In genomic region chr19:32675720-32676185, GRCh38 we compare ENCODE assay signal across 8 cellular contexts. TPM values are rescaled to one million over a fixed set of nuclear protein-coding genes. Genes with fewer than 3 reads are reported as not detected.
A peak's percentile ranks its signal among the peaks of the same experiment; 100 is the strongest.
DNase-seq lines count a peak whose midpoint lies in the region; ATAC-seq and TF ChIP-seq lines count a peak whose summit lies in the region.

Gene RGS9BP (plus strand): TSS chr19:32675848. CDS start chr19:32676264, 416 bp downstream.

- ATAC-seq in HG03103 (IDR thresholded peaks at IDR 0.05; ENCODE audit: low read depth, unreplicated experiment), result peak; percentile 32
- peak; percentile 60 for ATAC-seq in stimulated activated memory B cell treated with anti-CD40 and anti-IgM and Interleukin-4, amounts not matched to agents 10 μg/mL and 1 μg/mL and 100 μg/mL, for 72 hours
- ATAC-seq in HG03095 (IDR thresholded peaks at IDR 0.05; ENCODE audit: unreplicated experiment), result no peak

- no peaks in the 10 kb centered on the region for H3K9me3 ChIP-seq in NT2/D1 (ENCODE audit: insufficient read depth, low read length)

- H3K4me1 ChIP-seq in NT2/D1 (ENCODE audit: insufficient read depth, insufficient read length), result peaks cover 5% of the 10 kb centered on the region

- DNase-seq in EL (peak; percentile 82), NT2/D1 (ENCODE audit: low read depth, low spot score) (no peak), erythroblast (lab: John Stamatoyannopoulos, UW) (peak; percentile 73 to 84), mucosa of gallbladder (ENCODE audit: low spot score) (peak; percentile 60)
- DNase-seq in activated T-cell treated with anti-CD3 and anti-CD28 coated beads, Interleukin-2, amount 50 U/mL, for 1 hour, result peak; percentile 68

- H3K4me3 ChIP-seq in NT2/D1 (ENCODE audit: insufficient read length, low read depth), result peak within 1 kb of the TSS; percentile 68

- peaks cover 26% of the 10 kb centered on the region for H3K4me1 Mint-ChIP-seq in stimulated activated memory B cell treated with anti-CD40 and anti-IgM and Interleukin-4, amounts not matched to agents 10 μg/mL and 1 μg/mL and 100 μg/mL, for 72 hours

- peak within 1 kb of the TSS; percentile 75 for H3K9ac ChIP-seq in NT2/D1 (ENCODE audit: insufficient read length, low read depth)

- TF ChIP-seq POLR2A in erythroblast (IDR thresholded peaks at IDR 0.05; ENCODE audit: low read length), result no peak

- H3K36me3 Mint-ChIP-seq in stimulated activated memory B cell treated with anti-CD40 and anti-IgM and Interleukin-4, amounts not matched to agents 10 μg/mL and 1 μg/mL and 100 μg/mL, for 72 hours, result no peaks in the 10 kb centered on the region

- H3K27me3 Mint-ChIP-seq in stimulated activated memory B cell treated with anti-CD40 and anti-IgM and Interleukin-4, amounts not matched to agents 10 μg/mL and 1 μg/mL and 100 μg/mL, for 72 hours, result peaks cover 10% of the 10 kb centered on the region

- no peaks in the 10 kb centered on the region for H3K9me3 Mint-ChIP-seq in stimulated activated memory B cell treated with anti-CD40 and anti-IgM and Interleukin-4, amounts not matched to agents 10 μg/mL and 1 μg/mL and 100 μg/mL, for 72 hours

- H3K36me3 ChIP-seq in NT2/D1 (ENCODE audit: insufficient read depth, insufficient read length, low read length), result peaks cover 8% of the 10 kb centered on the region

- peaks cover 35% of the 10 kb centered on the region for H3K27me3 ChIP-seq in NT2/D1 (ENCODE audit: insufficient read depth, insufficient read length)

- H3K27ac Mint-ChIP-seq in stimulated activated memory B cell treated with anti-CD40 and anti-IgM and Interleukin-4, amounts not matched to agents 10 μg/mL and 1 μg/mL and 100 μg/mL, for 72 hours, result peak within 1 kb of the TSS; percentile 11

- peak within 1 kb of the TSS; percentile 89 for H3K4me3 Mint-ChIP-seq in stimulated activated memory B cell treated with anti-CD40 and anti-IgM and Interleukin-4, amounts not matched to agents 10 μg/mL and 1 μg/mL and 100 μg/mL, for 72 hours

RNA-seq across cellular contexts. Expression of gene RGS9BP, which starts in this region (rescaled TPM):
- total RNA-seq in mucosa of gallbladder, result 0.20 TPM

Comparison
In these comparisons a context has a peak if more than half of its experiments do, and no peak if none do; other contexts are left out.
1. Peak in DNase-seq in mucosa of gallbladder; RNA of the gene not detected or under 1 TPM.